Comparison of ENCODE assay signal across 9 cellular contexts in genomic region chr22:26658671-26659478, GRCh38. TPM values are rescaled to one million over a fixed set of nuclear protein-coding genes. Genes with fewer than 3 reads are reported as not detected.
DNase-seq lines count a peak whose midpoint lies in the region; ATAC-seq, FAIRE-seq and TF ChIP-seq lines count a peak whose summit lies in the region.
"Had no signal": no experiment of that assay in that cellular context is flagged by ENCODE, and none has a peak within 500 bp of the region (broad histone marks: within the 10 kb centered on the region; RNA-seq: fewer than 3 reads in every experiment).

No MANE protein-coding gene starts in this region.

- H3K79me2 ChIP-seq in OCI-LY3 (ENCODE audit: low read length), result no peaks in the 10 kb centered on the region

- H3K27me3 ChIP-seq in OCI-LY3 (ENCODE audit: low read depth, low read length) (peaks cover 19% of the 10 kb centered on the region), neuron (ENCODE audit: insufficient read depth, low read length) (no peaks in the 10 kb centered on the region)

- H3K27ac ChIP-seq in OCI-LY3 (ENCODE audit: low read length), result peak overlapping the region; percentile 26

- no peak for TF ChIP-seq CTCF in OCI-LY3 (IDR thresholded peaks at IDR 0.05; ENCODE audit: low read depth, low read length)

- H3K4me1 ChIP-seq in OCI-LY3 (ENCODE audit: low read length), result peaks cover 20% of the 10 kb centered on the region
- H3K4me1 ChIP-seq in neuron (ENCODE audit: insufficient read depth, low read length), result peaks cover 44% of the 10 kb centered on the region

- peak overlapping the region; percentile 62 for H3K9ac ChIP-seq in OCI-LY3 (ENCODE audit: low read length)

- H3K4me2 ChIP-seq in OCI-LY3 (ENCODE audit: low read length), result peak overlapping the region; percentile 97

- H3K36me3 ChIP-seq in OCI-LY3 (replicated peaks; ENCODE audit: low read depth, low read length) (no peaks in the 10 kb centered on the region), neuron (ENCODE audit: insufficient read depth, low read length) (peaks cover 17% of the 10 kb centered on the region)

- H3K4me3 ChIP-seq in OCI-LY3 (ENCODE audit: low read length) (peak overlapping the region; percentile 83), neuron (ENCODE audit: low read length) (peak overlapping the region; percentile 64)

- no peaks in the 10 kb centered on the region for H4K20me1 ChIP-seq in OCI-LY3 (ENCODE audit: insufficient read depth, low read length)

- H2AFZ ChIP-seq in OCI-LY3 (ENCODE audit: low read depth, low read length), result peak overlapping the region; percentile 87
- H2AFZ ChIP-seq in neuron (ENCODE audit: low read depth, low read length), result no peak overlapping the region

- no peak for FAIRE-seq in HTR-8/SVneo (lab: Jason Lieb, UNC)
- FAIRE-seq: G401.6 had no signal

- no peaks in the 10 kb centered on the region for H3K9me3 ChIP-seq in OCI-LY3 (ENCODE audit: insufficient read depth, low read length)
- H3K9me3 ChIP-seq in neuron (ENCODE audit: low read length), result no peaks in the 10 kb centered on the region

- ATAC-seq in GM18520 (IDR thresholded peaks at IDR 0.05; ENCODE audit: unreplicated experiment) (peak; percentile 55), esophagus mucosa (peak; percentile 81)

- DNase-seq in A172 (ENCODE audit: low spot score), result peak; percentile 93
- DNase-seq in HTR-8/SVneo (ENCODE audit: insufficient read length, low spot score), result peak; percentile 84
- DNase-seq in activated T-cell treated with anti-CD3 and anti-CD28 coated beads for 4 hours, result peak; percentile 82
- DNase-seq in stromal cell of bone marrow (ENCODE audit: low read depth), result peak; percentile 83

RNA-seq across cellular contexts. Expression of gene MIAT, which starts 1.5 kb away (rescaled TPM):
- 1.9 and 2.2 TPM in 2 replicates for total RNA-seq in A172 (2014; rRNA removed; shearing (Covaris generic))
- 1.1 TPM for total RNA-seq in esophagus mucosa

RNA-seq across cellular contexts. Expression of gene CRYBA4, which starts 37.1 kb away (rescaled TPM):
- not detected in 2 replicates for total RNA-seq in A172 (2014; rRNA removed; shearing (Covaris generic))
- total RNA-seq in esophagus mucosa, result not detected

RNA-seq across cellular contexts. Expression of gene CRYBB1, which starts 41.0 kb away (rescaled TPM):
- total RNA-seq in A172 (2014; rRNA removed; shearing (Covaris generic)), result not detected in 2 replicates
- not detected for total RNA-seq in esophagus mucosa

Comparison
In these comparisons a context has a peak if more than half of its experiments do, and no peak if none do; other contexts are left out.
1. Peak in every context shown above with its lines: DNase-seq, ATAC-seq, H3K4me3 ChIP-seq and H3K27ac ChIP-seq.